ENCODE assay signal across 9 cellular contexts in the genomic region with DNA sequence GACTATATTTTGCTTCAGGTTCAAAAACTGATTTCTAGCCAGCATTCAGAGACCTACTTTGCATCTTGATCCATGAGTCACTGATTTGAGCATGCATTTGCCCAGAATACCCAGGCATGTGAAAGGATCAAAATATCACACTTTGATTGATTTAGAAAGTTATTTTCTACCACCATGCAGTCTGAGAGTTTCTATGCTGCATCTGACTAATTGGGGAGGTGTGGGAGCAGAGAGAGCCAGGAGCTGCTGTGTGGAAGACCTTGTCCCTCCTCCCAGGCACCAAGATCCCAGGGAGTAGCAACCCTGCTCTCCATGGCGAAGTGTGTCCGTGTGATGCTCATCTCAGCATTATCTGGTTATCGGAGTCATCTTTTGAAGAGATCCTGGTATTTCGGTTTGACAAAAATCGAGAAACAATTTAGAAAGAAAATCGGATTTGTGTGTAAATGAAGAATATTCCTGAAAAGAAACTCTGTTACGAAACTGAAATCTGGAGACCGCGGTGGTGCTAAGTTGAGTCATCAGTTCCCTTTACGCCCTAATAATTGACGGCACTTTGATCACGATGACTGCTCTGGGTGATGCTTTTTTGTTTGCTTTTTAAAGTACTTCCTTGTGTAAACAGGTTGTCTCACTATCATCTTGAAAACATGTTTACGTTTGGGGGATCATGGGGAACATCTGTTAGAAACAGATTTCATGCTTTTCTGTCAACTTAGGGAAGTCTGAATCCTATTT.
A peak's percentile ranks its signal among the peaks of the same experiment; 100 is the strongest.
DNase-seq lines count a peak whose midpoint lies in the region; ATAC-seq lines count a peak whose summit lies in the region.
"Had no signal": no experiment of that assay in that cellular context is flagged by ENCODE, and none has a peak within 500 bp of the region (broad histone marks: within the 10 kb centered on the region; RNA-seq: fewer than 3 reads in every experiment).

No MANE protein-coding gene starts in this region.

- peak; percentile 17 for DNase-seq in ELR (ENCODE audit: low read depth)
- DNase-seq in middle frontal gyrus (ENCODE audit: extremely low spot score, low spot score): no peak
- no peak for DNase-seq in mucosa of gallbladder (ENCODE audit: low spot score)
- no peak for DNase-seq in ureter (ENCODE audit: low spot score)
- no peak for DNase-seq in AG20443 (ENCODE audit: low spot score)

- H3K27ac ChIP-seq in angular gyrus (ENCODE audit: low read depth, low read length): peak overlapping the region; percentile 2
- H3K27ac ChIP-seq: cardiac muscle cell had no signal

- ATAC-seq in GM21360 (IDR thresholded peaks at IDR 0.05; ENCODE audit: unreplicated experiment): peak; percentile 79
- peak; percentile 73 for ATAC-seq in HG03520 (IDR thresholded peaks at IDR 0.05; ENCODE audit: unreplicated experiment)
